23 cellular contexts compared by ENCODE assay signal in the genomic region with DNA sequence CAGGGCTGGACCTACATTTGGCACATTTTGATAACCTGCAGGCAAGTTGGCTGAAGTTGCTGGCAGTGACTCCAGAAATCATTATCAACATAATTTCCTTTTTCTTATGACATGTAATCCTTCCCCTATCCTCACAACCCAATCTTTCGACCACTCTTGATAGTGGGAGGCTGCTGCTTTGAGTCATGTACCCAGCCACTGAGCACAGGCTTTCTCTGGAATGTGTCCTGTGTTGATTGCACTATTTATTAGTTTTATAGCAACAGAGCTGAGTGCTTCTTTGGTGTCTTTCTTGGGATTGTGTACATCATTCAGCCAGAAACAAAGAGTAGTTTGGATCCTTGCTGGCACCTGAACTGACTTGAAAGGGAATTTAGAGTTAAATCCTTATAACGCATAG.
"Had no signal": no experiment of that assay in that cellular context is flagged by ENCODE, and none has a peak within 500 bp of the region (broad histone marks: within the 10 kb centered on the region; RNA-seq: fewer than 3 reads in every experiment).

No MANE protein-coding gene starts in this region.

- H3K4me1 Mint-ChIP-seq: immature natural killer cell had no signal

- H3K27me3 Mint-ChIP-seq: activated naive CD4-positive, alpha-beta T cell treated with anti-CD3 and anti-CD28 coated beads, Interleukin-2, amount 50 U/mL, for 24 hours had no signal

- ATAC-seq: lower lobe of right lung had no signal

- H3K36me3 ChIP-seq: adrenal gland, heart left ventricle, lower lobe of right lung, thyroid gland, WERI-Rb-1 had no signal

- H3K27me3 ChIP-seq: adrenal gland, heart left ventricle, thyroid gland had no signal

- H3K4me3 ChIP-seq: adrenal gland, dorsolateral prefrontal cortex, heart left ventricle, lower lobe of right lung, thyroid gland had no signal

- H3K36me3 Mint-ChIP-seq: activated naive CD4-positive, alpha-beta T cell treated with anti-CD3 and anti-CD28 coated beads, Interleukin-2, amount 50 U/mL, for 24 hours; immature natural killer cell; mesothelial cell of epicardium had no signal

- DNase-seq: activated CD4-positive, alpha-beta T cell treated with anti-CD3 and anti-CD28 coated beads for 1 hour; activated CD4-positive, alpha-beta T cell treated with anti-CD3 and anti-CD28 coated beads, Interleukin-2, amount 50 U/mL, for 4 hours; activated gamma-delta T cell; dorsolateral prefrontal cortex; endodermal cell; heart left ventricle; immature natural killer cell; left colon; lower lobe of right lung; stimulated activated CD4-positive, alpha-beta T cell treated with anti-CD3 and anti-CD28 coated beads, Interleukin-12 subunit alpha, Interleukin-12 subunit beta, amount 100 ng/mL, for 4 hours; stimulated activated CD4-positive, alpha-beta T cell treated with anti-CD3 and anti-CD28 coated beads, Interleukin-1b, Interleukin-23, amount 100 ng/mL, for 48 hours; stimulated activated CD8-positive, alpha-beta memory T cell treated with anti-CD3 and anti-CD28 coated beads, Interleukin-4, amount 100 ng/mL, for 48 hours; stimulated activated naive CD4-positive, alpha-beta T cell treated with Interleukin-2 at 50 U/mL for 16 hours; T-helper 1 cell; T-helper 9 cell; thyroid gland; WERI-Rb-1 had no signal

- H2AFZ ChIP-seq: parathyroid adenoma had no signal

- H3K9me3 ChIP-seq: adrenal gland, heart left ventricle, lower lobe of right lung, thyroid gland had no signal

- H3K9me3 Mint-ChIP-seq: activated naive CD4-positive, alpha-beta T cell treated with anti-CD3 and anti-CD28 coated beads, Interleukin-2, amount 50 U/mL, for 24 hours; endodermal cell; immature natural killer cell; mesothelial cell of epicardium; nephron had no signal

- H3K27ac Mint-ChIP-seq: activated naive CD4-positive, alpha-beta T cell treated with anti-CD3 and anti-CD28 coated beads, Interleukin-2, amount 50 U/mL, for 24 hours; endodermal cell; immature natural killer cell; mesothelial cell of epicardium had no signal

- H3K27ac ChIP-seq: dorsolateral prefrontal cortex, epithelial cell of prostate, lower lobe of right lung, parathyroid adenoma, thyroid gland, WERI-Rb-1 had no signal

- H3K4me1 ChIP-seq: lower lobe of right lung, parathyroid adenoma, thyroid gland had no signal

- H3K4me3 Mint-ChIP-seq: activated naive CD4-positive, alpha-beta T cell treated with anti-CD3 and anti-CD28 coated beads, Interleukin-2, amount 50 U/mL, for 24 hours; endodermal cell; immature natural killer cell; mesothelial cell of epicardium; nephron had no signal

- H3K9ac ChIP-seq: parathyroid adenoma had no signal

- H3K79me2 ChIP-seq: parathyroid adenoma had no signal
